2 cellular contexts compared by ENCODE assay signal in genomic region chr1:74388855-74389254, GRCh38.
TF ChIP-seq lines count a peak whose summit lies in the region.

No MANE protein-coding gene starts in this region.

TF ChIP-seq in GM23338, 12 proteins besides CTCF, POLR2A, EP300 and RAD21:
- TF ChIP-seq EZH2 (IDR thresholded peaks at IDR 0.05; ENCODE audit: low read depth, unreplicated experiment), result no peak
- no peak for TF ChIP-seq ZNF331 (CRISPR knock-in tag; IDR thresholded peaks at IDR 0.05; ENCODE audit: low read depth)

TF ChIP-seq in H1, 55 proteins besides CTCF, POLR2A, EP300 and RAD21:
- no peak for TF ChIP-seq TAF7 (optimal IDR thresholded peaks at IDR 0.05; ENCODE audit: borderline replicate concordance, low read depth, low read length)
- no peak for TF ChIP-seq SIRT6 (IDR thresholded peaks at IDR 0.05; ENCODE audit: low read length)
- TF ChIP-seq BRCA1 (IDR thresholded peaks at IDR 0.05; ENCODE audit: low read depth, low read length), result no peak
- TF ChIP-seq CREB1 (IDR thresholded peaks at IDR 0.05), result no peak
- TF ChIP-seq CHD7 (IDR thresholded peaks at IDR 0.05; ENCODE audit: insufficient replicate concordance, low read length), result no peak
- TF ChIP-seq KDM4A (IDR thresholded peaks at IDR 0.05; ENCODE audit: low read depth, low read length, severe bottlenecking), result no peak
- TF ChIP-seq HDAC2 (IDR thresholded peaks at IDR 0.05; ENCODE audit: borderline replicate concordance in 1 of 2, low read depth in 2 of 2, low read length in 2 of 2), result no peak
- TF ChIP-seq RNF2 (IDR thresholded peaks at IDR 0.05; ENCODE audit: borderline replicate concordance, low read depth, low read length, missing control alignments, poor library complexity, severe bottlenecking), result no peak
- no peak for TF ChIP-seq ATF3 (IDR thresholded peaks at IDR 0.05; ENCODE audit: insufficient read depth, low read depth, low read length)
- no peak for TF ChIP-seq TEAD4 (IDR thresholded peaks at IDR 0.05; ENCODE audit: low read depth, low read length)
- no peak for TF ChIP-seq GTF2F1 (IDR thresholded peaks at IDR 0.05; ENCODE audit: borderline replicate concordance, low read depth, low read length)
- TF ChIP-seq KDM1A (IDR thresholded peaks at IDR 0.05; ENCODE audit: borderline replicate concordance, low read length), result no peak
- TF ChIP-seq EGR1 (IDR thresholded peaks at IDR 0.05; ENCODE audit: borderline replicate concordance, low read depth, low read length), result no peak
- no peak for TF ChIP-seq CTBP2 (IDR thresholded peaks at IDR 0.05; ENCODE audit: borderline replicate concordance, insufficient read depth, insufficient read length, low read length)
- no peak for TF ChIP-seq SP4 (IDR thresholded peaks at IDR 0.05; ENCODE audit: low read length)
- no peak for TF ChIP-seq CBX5 (IDR thresholded peaks at IDR 0.05; ENCODE audit: low read depth, low read length)
- TF ChIP-seq SRF (IDR thresholded peaks at IDR 0.05; ENCODE audit: low read depth, low read length), result no peak
- TF ChIP-seq CEBPB (IDR thresholded peaks at IDR 0.05; ENCODE audit: low read depth, low read length), result no peak
- TF ChIP-seq KDM5A (IDR thresholded peaks at IDR 0.05; ENCODE audit: low read length), result no peak
- no peak for TF ChIP-seq POU5F1 (IDR thresholded peaks at IDR 0.05; ENCODE audit: low read depth, low read length)
